Comparison of ENCODE assay signal across 2 cellular contexts in the genomic region with DNA sequence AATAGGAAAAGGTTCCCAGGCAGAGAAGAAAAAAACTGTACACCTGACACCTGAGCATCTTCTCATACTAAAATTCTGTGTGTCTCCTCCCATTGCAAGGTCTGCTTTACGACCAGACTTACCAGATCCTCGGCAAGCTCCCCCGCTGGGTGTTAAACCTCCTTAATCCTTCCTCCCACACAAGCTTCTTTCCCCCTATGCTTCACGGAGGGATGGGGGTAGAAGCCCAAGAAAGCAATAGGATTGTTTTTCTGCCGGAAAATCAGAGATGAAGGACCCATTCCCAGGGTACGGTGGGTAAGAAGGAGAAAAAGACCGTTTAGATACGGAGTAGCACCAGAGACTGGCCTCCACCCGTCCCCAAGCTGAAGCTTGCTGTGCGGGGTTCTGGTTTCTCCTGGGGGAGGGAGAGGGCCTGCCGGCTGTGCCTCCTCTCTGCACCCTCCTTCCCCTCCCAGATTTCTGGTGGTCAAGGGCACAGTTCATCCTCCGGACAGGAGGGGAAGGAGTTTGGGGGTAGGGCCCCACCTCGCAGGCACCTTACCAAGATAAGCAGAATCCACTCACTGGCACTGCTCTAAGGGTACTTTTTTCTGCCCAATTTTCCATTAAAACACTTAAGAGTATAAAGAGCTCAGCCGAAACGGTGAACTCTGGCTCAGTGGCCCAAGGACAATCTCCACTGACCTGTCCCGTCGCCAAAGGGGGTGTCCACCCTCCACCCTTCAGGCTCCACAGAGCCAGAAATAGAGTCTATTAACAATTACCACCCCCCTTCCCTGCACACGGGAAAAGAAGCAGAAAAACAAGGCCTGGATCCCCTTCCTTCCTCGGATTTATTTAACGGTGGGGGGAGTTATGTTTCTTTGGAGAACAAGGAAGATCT.
A peak's percentile ranks its signal among the peaks of the same experiment; 100 is the strongest.
TF ChIP-seq lines count a peak whose summit lies in the region.

No MANE protein-coding gene starts in this region.

TF ChIP-seq in HCT116, 20 proteins besides CTCF, POLR2A, EP300 and RAD21 (continued from another document):
- no peak for TF ChIP-seq YY1 (IDR thresholded peaks at IDR 0.05; ENCODE audit: extremely low read depth, insufficient replicate concordance, low read depth, low read length)
- TF ChIP-seq CBX3 (IDR thresholded peaks at IDR 0.05; ENCODE audit: low read depth), result no peak
- no peak for TF ChIP-seq SP1 (IDR thresholded peaks at IDR 0.05; ENCODE audit: low read depth)
- TF ChIP-seq, protein P1, sequence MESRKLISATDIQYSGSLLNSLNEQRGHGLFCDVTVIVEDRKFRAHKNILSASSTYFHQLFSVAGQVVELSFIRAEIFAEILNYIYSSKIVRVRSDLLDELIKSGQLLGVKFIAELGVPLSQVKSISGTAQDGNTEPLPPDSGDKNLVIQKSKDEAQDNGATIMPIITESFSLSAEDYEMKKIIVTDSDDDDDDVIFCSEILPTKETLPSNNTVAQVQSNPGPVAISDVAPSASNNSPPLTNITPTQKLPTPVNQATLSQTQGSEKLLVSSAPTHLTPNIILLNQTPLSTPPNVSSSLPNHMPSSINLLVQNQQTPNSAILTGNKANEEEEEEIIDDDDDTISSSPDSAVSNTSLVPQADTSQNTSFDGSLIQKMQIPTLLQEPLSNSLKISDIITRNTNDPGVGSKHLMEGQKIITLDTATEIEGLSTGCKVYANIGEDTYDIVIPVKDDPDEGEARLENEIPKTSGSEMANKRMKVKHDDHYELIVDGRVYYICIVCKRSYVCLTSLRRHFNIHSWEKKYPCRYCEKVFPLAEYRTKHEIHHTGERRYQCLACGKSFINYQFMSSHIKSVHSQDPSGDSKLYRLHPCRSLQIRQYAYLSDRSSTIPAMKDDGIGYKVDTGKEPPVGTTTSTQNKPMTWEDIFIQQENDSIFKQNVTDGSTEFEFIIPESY (IDR thresholded peaks at IDR 0.05; ENCODE audit: extremely low read depth, insufficient replicate concordance, low read length), result no peak

TF ChIP-seq in liver, 16 proteins besides CTCF, POLR2A, EP300 and RAD21 (continued from another document):
- TF ChIP-seq, protein P1 (IDR thresholded peaks at IDR 0.05), result no peak
- TF ChIP-seq FOXA1 (IDR thresholded peaks at IDR 0.05) (no peak), HNF4A (conservative IDR thresholded peaks at IDR 0.05) (no peak), NR2F2 (IDR thresholded peaks at IDR 0.05) (no peak), YY1 (IDR thresholded peaks at IDR 0.05) (peak; percentile 0), TAF1 (conservative IDR thresholded peaks at IDR 0.05) (no peak), EGR1 (IDR thresholded peaks at IDR 0.05; ENCODE audit: low read depth in 2 of 2) (no peak)
